1 cellular context compared by ENCODE assay signal in the genomic region with DNA sequence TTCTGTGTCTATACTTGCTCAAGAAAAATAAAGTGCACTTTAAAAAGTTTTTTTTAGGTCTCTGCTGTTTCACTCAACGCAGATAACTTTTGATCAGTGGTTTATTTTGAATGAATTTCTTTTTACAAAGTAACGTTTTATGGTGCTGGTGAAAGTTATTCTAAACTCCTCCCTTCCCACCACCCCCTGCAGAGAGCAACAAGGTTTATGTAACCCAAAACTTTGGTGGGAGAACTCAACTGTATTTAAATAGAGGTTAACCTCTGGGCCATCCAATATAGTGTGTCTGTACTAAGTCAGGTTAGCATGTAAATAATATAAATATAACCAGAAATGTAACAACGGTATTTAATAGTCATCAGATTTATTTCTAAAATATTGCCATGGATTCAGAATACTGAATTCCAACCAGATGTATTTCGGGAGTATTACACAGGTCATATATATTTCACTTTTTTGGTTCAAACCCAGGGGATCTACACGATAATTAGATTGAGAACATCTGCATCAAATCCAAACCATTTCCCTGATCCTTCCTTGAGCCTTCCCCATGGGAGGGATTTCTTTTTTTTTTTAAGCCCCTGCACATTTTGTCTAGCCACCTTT.
TF ChIP-seq lines count a peak whose summit lies in the region.

No MANE protein-coding gene starts in this region.

TF ChIP-seq in HepG2, 621 proteins besides CTCF, POLR2A, EP300 and RAD21:
- no peak for TF ChIP-seq ZSCAN25 (CRISPR knock-in tag; IDR thresholded peaks at IDR 0.05)
